ENCODE assay signal across 11 cellular contexts in the genomic region with DNA sequence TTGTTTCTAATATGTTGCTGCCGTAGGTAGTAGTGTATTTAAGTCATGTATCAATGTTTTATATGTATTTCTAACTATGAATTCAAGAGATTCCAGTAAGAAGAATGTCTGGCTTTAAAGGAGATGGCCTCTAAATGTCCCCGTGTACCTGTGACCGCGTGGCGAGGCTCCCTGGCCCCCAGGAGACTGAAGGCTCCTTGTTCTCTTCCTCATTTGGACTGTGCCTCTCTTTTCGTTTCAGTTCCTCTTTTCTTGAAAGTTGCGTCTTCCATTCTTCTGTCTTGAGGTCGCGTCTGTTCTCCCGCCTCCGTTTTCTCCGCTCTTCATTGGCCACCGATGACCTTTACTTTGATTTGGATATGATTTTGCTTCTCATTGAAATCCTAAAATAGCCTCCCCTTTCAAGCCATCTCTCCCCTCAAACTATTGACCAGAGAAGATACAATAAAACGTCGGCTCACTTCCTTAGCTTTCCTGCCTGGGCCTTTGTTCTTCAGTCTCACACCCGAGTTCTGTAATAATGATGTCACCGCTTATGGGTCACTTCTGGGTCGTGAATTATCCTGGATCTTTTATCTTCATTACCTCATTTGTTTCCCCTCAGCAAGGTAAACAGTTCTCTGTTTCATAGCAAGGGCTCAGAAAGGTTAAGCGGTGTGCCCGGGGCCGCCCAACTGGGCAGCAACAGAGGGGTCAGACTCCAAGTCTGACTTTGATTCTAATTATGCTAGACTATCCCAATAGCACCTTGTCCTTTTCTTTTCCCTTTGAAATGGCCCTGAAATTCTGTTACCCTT. TPM values are rescaled to one million over a fixed set of nuclear protein-coding genes. Genes with fewer than 3 reads are reported as not detected.
DNase-seq lines count a peak whose midpoint lies in the region; ATAC-seq, FAIRE-seq and TF ChIP-seq lines count a peak whose summit lies in the region.
"Had no signal": no experiment of that assay in that cellular context is flagged by ENCODE, and none has a peak within 500 bp of the region (broad histone marks: within the 10 kb centered on the region; RNA-seq: fewer than 3 reads in every experiment).

No MANE protein-coding gene starts in this region.

- TF ChIP-seq EP300 in GM12878 (IDR thresholded peaks at IDR 0.05; ENCODE audit: borderline replicate concordance in 1 of 2, control insufficient read depth in 1 of 2, low read depth in 2 of 2, low read length in 2 of 2), result peak; percentile 82 to 86; a peak in 3 of 4 replicates

- H3K36me3 Mint-ChIP-seq in type B pancreatic cell, result peaks cover 44% of the 10 kb centered on the region

- intact Hi-C loops in GM12878 (cut with micrococcal nuclease; ENCODE audit: unreplicated experiment), result loop anchor here (1.0 to 2.0 kb wide), 3 partner anchors 13 to 113 kb away; no protein-coding TSS in a partner anchor

- CTCF ChIA-PET in GM12878 (lab: Yijun Ruan, JAX), result interaction anchor here (0.8 to 5.1 kb wide), 5 partner anchors 11 to 22 kb away, joined by 4 to 52 read pairs (median 18); no protein-coding TSS in a partner anchor

- peak overlapping the region; percentile 40 for H3K4me3 ChIP-seq in GM12878
- H3K4me3 ChIP-seq in effector memory CD4-positive, alpha-beta T cell (ENCODE audit: insufficient read depth, low read depth, low read length, poor library complexity, severe bottlenecking), result no peak overlapping the region
- H3K4me3 ChIP-seq: thoracic aorta had no signal

- TSS peak; percentile 70 for BruUV-seq in GM12878 (replicated peaks; lab: Mats Ljungman, UMichigan)

- no peak for TF ChIP-seq RAD21 in GM12878 (IDR thresholded peaks at IDR 0.05; ENCODE audit: insufficient read depth, low read depth, low read length)

- H3K79me2 ChIP-seq in GM12878 (ENCODE audit: control insufficient read depth, insufficient read depth, low read length), result no peaks in the 10 kb centered on the region

- peak overlapping the region; percentile 9 for H3K4me3 Mint-ChIP-seq in type B pancreatic cell

- peaks cover 13% of the 10 kb centered on the region for H3K4me1 Mint-ChIP-seq in type B pancreatic cell (ENCODE audit: unreplicated experiment)

- ATAC-seq in HG03139 (IDR thresholded peaks at IDR 0.05; ENCODE audit: unreplicated experiment) (peak; percentile 97), GM12878 (peak; percentile 88)
- ATAC-seq: left colon had no signal

- peak overlapping the region; percentile 80 for H3K4me2 ChIP-seq in GM12878 (ENCODE audit: control insufficient read depth, insufficient read depth)

- POLR2A ChIA-PET in GM12878 (lab: Charles Lee), result interaction anchor here (0.6 to 5.7 kb wide), 7 partner anchors 11 to 480 kb away, joined by 3 to 53 read pairs (median 14); a partner anchor contains a TSS

- SMC1A ChIA-PET in GM12878 (lab: Charles Lee; ENCODE audit: uncharacterized antibody, unreplicated experiment), result interaction anchor here (0.6 to 7.8 kb wide), 9 partner anchors 8 to 481 kb away, joined by 3 to 139 read pairs (median 4); no protein-coding TSS in a partner anchor

- no peaks in the 10 kb centered on the region for H3K9me3 ChIP-seq in GM12878 (replicated peaks; ENCODE audit: control insufficient read depth, insufficient read depth, low read length)
- no peaks in the 10 kb centered on the region for H3K9me3 ChIP-seq in effector memory CD4-positive, alpha-beta T cell (ENCODE audit: control insufficient read depth, low read length)
- H3K9me3 ChIP-seq: Caco-2, thoracic aorta had no signal

- H3K4me1 ChIP-seq in GM12878 (ENCODE audit: control insufficient read depth, insufficient read depth, low read length), result peaks cover 28% of the 10 kb centered on the region
- no peaks in the 10 kb centered on the region for H3K4me1 ChIP-seq in effector memory CD4-positive, alpha-beta T cell (ENCODE audit: control insufficient read depth, insufficient read depth, low read length, poor library complexity, severe bottlenecking)

- TF ChIP-seq POLR2A in GM12878 (IDR thresholded peaks at IDR 0.05; ENCODE audit: low read depth, low read length), result peak; percentile 85

- peak overlapping the region; percentile 15 for H2AFZ ChIP-seq in GM12878 (ENCODE audit: control insufficient read depth, low read depth, low read length)

- DNase-seq in Ammon's horn (ENCODE audit: low spot score) (peak; percentile 57), GM19240 (ENCODE audit: insufficient read length, low spot score) (peak; percentile 80), GM12878 (ENCODE audit: low read depth, low spot score) (peak; percentile 97), type B pancreatic cell (ENCODE audit: extremely low spot score, unreplicated experiment) (no peak), NCI-H2081 treated with DMSO at 0.1 percent for 48 hours (lab: John Stamatoyannopoulos, UW) (no peak), kidney glomerular epithelial cell (lab: John Stamatoyannopoulos, UW) (no peak)
- no peak for DNase-seq in effector memory CD4-positive, alpha-beta T cell

- in situ Hi-C loops in GM12878 (cut with MboI), result no loop called here

- H3K27me3 Mint-ChIP-seq in type B pancreatic cell, result no peaks in the 10 kb centered on the region

- no peaks in the 10 kb centered on the region for H4K20me1 ChIP-seq in GM12878 (ENCODE audit: control insufficient read depth, insufficient read depth)

- no peak for TF ChIP-seq CTCF in GM12878 (IDR thresholded peaks at IDR 0.05 in 2 of 3, conservative IDR thresholded peaks at IDR 0.05 in 1 of 3; ENCODE audit: control insufficient read depth in 2 of 3, extremely low read depth in 1 of 3, insufficient read depth in 1 of 3, low read depth in 3 of 3, low read length in 3 of 3)
- no peak for TF ChIP-seq CTCF in type B pancreatic cell (conservative IDR thresholded peaks at IDR 0.05)

- H3K9me3 Mint-ChIP-seq in type B pancreatic cell, result no peaks in the 10 kb centered on the region

- H3K27ac Mint-ChIP-seq in type B pancreatic cell, result peak overlapping the region; percentile 90

- RAD21 ChIA-PET in GM12878 (lab: Charles Lee; ENCODE audit: unreplicated experiment), result interaction anchor here (0.7 to 5.1 kb wide), 4 partner anchors 12 to 409 kb away, joined by 3 to 71 read pairs (median 20); no protein-coding TSS in a partner anchor

- H3K9ac ChIP-seq in GM12878 (ENCODE audit: control insufficient read depth, insufficient read depth, low read length), result peak overlapping the region; percentile 68

- H3K27me3 ChIP-seq in GM12878 (replicated peaks in 1 of 2; ENCODE audit: control insufficient read depth in 2 of 2, insufficient read depth in 2 of 2, low read length in 1 of 2), result no peaks in the 10 kb centered on the region
- H3K27me3 ChIP-seq in effector memory CD4-positive, alpha-beta T cell (replicated peaks; ENCODE audit: control insufficient read depth, insufficient read depth, low read length, poor library complexity, severe bottlenecking), result no peaks in the 10 kb centered on the region

- WGBS in GM12878 (ENCODE audit: insufficient coverage, insufficient replicate concordance, low lambda C conversion rate, missing lambda C conversion rate), result 10% methylated on average over 21 of the region's 21 CpGs

- H3K36me3 ChIP-seq in GM12878 (ENCODE audit: control insufficient read depth in 2 of 2, insufficient read depth in 2 of 2, low read length in 1 of 2), result peaks cover 24 to 26% of the 10 kb centered on the region in 2 experiments
- H3K36me3 ChIP-seq in effector memory CD4-positive, alpha-beta T cell (ENCODE audit: control insufficient read depth, insufficient read depth, low read length), result peaks cover 72% of the 10 kb centered on the region

- peak overlapping the region; percentile 96 for H3K27ac ChIP-seq in GM12878 (ENCODE audit: control insufficient read depth, insufficient read depth)
- no peak overlapping the region for H3K27ac ChIP-seq in effector memory CD4-positive, alpha-beta T cell (ENCODE audit: insufficient read depth, low read length, poor library complexity, severe bottlenecking)

- FAIRE-seq in GM12878 (lab: Jason Lieb, UNC), result peak; percentile 72

TF ChIP-seq in GM12878, 131 proteins besides CTCF, POLR2A, EP300 and RAD21 (continues in another document):
- TF ChIP-seq, protein P1, sequence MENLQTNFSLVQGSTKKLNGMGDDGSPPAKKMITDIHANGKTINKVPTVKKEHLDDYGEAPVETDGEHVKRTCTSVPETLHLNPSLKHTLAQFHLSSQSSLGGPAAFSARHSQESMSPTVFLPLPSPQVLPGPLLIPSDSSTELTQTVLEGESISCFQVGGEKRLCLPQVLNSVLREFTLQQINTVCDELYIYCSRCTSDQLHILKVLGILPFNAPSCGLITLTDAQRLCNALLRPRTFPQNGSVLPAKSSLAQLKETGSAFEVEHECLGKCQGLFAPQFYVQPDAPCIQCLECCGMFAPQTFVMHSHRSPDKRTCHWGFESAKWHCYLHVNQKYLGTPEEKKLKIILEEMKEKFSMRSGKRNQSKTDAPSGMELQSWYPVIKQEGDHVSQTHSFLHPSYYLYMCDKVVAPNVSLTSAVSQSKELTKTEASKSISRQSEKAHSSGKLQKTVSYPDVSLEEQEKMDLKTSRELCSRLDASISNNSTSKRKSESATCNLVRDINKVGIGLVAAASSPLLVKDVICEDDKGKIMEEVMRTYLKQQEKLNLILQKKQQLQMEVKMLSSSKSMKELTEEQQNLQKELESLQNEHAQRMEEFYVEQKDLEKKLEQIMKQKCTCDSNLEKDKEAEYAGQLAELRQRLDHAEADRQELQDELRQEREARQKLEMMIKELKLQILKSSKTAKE (IDR thresholded peaks at IDR 0.05; ENCODE audit: low read depth, poor library complexity, severe bottlenecking), result peak; percentile 98
- TF ChIP-seq SRF (IDR thresholded peaks at IDR 0.05; ENCODE audit: low read depth in 2 of 2, low read length in 2 of 2), result peak in 1 of 2 experiments; percentile 82; a peak in 2 of 4 replicates

RNA-seq across cellular contexts. Expression of a gene that starts 28.7 kb away (rescaled TPM):
- total RNA-seq in GM12878 (2013; cell fraction: nucleolus; rRNA removed), result 80.9 and 85.9 TPM in 2 replicates
- total RNA-seq in GM12878 (2014; rRNA removed), result 33.9 and 41.4 TPM in 2 replicates
- 28.7 and 28.9 TPM in 2 replicates for total RNA-seq in GM12878 (2014; rRNA removed; fragmentation: Illumina TruSeq; extraction: Trizol)
- 50.3 and 55.1 TPM in 2 replicates for total RNA-seq in GM12878 (2021)
- 31.4 TPM for polyA plus RNA-seq in GM12878 (2011; ENCODE audit: low read depth)
- polyA plus RNA-seq in GM12878 (2011; rRNA removed), result 74.1 and 103 TPM in 2 replicates
- 80.3 and 99.3 TPM in 2 replicates for polyA plus RNA-seq in GM12878 (2011; cell fraction: cytosol; rRNA removed)
- polyA plus RNA-seq in GM12878 (2011; cell fraction: nucleus; rRNA removed), result 81.3 and 88.3 TPM in 2 replicates
- 49.5 and 55.6 TPM in 2 replicates for polyA plus RNA-seq in GM12878 (2012)
- polyA plus RNA-seq in GM12878 (2014; fragmentation: Illumina TruSeq; extraction: Trizol), result 36.9 and 43.2 TPM in 2 replicates
- 10 to 100 TPM in 1 of 2 experiments, 1 to 10 TPM in 1; 6.9 to 12.2 TPM for polyA plus RNA-seq in GM12878 (2014; fragmentation: Nextera tagmentation; extraction: Ambion mirVana)
- polyA plus RNA-seq in GM12878 (2014; rRNA removed), result 56.6 and 59.0 TPM in 2 replicates
- 10 to 100 TPM; 42.5 to 45.7 TPM for polyA plus RNA-seq in GM12878 (2016; fragmentation: Nextera tagmentation; extraction: Ambion mirVana)
- 91.8 and 112 TPM in 2 replicates for polyA minus RNA-seq in GM12878 (2011; rRNA and poly(A)+ RNA removed)
- 22.9 and 33.4 TPM in 2 replicates for polyA minus RNA-seq in GM12878 (2011; cell fraction: cytosol; rRNA and poly(A)+ RNA removed)
- polyA minus RNA-seq in GM12878 (2011; cell fraction: nucleus; rRNA and poly(A)+ RNA removed), result 24.1 and 25.4 TPM in 2 replicates
- 84.3 and 89.5 TPM in 2 replicates for total RNA-seq in type B pancreatic cell (ENCODE audit: low replicate concordance)

Comparison
In these comparisons a context has a peak if more than half of its experiments do, and no peak if none do; other contexts are left out.
1. DNase-seq: peak in Ammon's horn (single experiment), GM19240 (single experiment) and GM12878 (single experiment); none in type B pancreatic cell (single experiment), effector memory CD4-positive, alpha-beta T cell (0 of 3), NCI-H2081 treated with DMSO at 0.1 percent for 48 hours (single experiment) and kidney glomerular epithelial cell (single experiment).